Comparison of ENCODE assay signal across 1 cellular context in the genomic region with DNA sequence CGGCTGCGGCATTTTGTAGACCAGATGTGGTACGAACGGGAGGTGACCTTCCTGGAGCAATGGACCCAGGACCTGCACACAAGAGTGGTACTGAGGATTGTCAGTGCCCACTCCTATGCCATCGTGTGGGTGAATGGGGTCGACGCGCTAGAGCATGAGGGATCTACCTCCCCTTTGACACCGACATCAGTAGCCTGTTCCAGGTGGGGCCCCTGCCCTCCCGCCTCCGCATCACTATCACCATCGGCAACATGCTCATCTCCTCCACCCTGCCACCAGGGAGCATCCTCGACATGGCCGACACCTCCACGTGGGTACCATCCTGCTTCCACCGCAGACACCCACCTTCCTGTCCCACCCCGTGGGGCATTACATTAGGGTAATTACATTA.
TF ChIP-seq lines count a peak whose summit lies in the region.

No MANE protein-coding gene starts in this region.

TF ChIP-seq in H1, 55 proteins besides CTCF, POLR2A, EP300 and RAD21 (continued from another document):
- TF ChIP-seq, protein P1, sequence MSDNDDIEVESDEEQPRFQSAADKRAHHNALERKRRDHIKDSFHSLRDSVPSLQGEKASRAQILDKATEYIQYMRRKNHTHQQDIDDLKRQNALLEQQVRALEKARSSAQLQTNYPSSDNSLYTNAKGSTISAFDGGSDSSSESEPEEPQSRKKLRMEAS (IDR thresholded peaks at IDR 0.05): 0 out of 2 replicates have a peak, but pooled peaks have one; percentile 14
- TF ChIP-seq SAP30 (IDR thresholded peaks at IDR 0.05; ENCODE audit: insufficient read depth, insufficient replicate concordance, low read length) (no peak), E2F6 (IDR thresholded peaks at IDR 0.05) (0 out of 2 replicates have a peak, but pooled peaks have one; percentile 9), POU5F1 (IDR thresholded peaks at IDR 0.05; ENCODE audit: low read depth, low read length) (no peak)
TF ChIP-seq in H1: peak in this region for 2.
